ENCODE assay signal across 11 cellular contexts in the genomic region with DNA sequence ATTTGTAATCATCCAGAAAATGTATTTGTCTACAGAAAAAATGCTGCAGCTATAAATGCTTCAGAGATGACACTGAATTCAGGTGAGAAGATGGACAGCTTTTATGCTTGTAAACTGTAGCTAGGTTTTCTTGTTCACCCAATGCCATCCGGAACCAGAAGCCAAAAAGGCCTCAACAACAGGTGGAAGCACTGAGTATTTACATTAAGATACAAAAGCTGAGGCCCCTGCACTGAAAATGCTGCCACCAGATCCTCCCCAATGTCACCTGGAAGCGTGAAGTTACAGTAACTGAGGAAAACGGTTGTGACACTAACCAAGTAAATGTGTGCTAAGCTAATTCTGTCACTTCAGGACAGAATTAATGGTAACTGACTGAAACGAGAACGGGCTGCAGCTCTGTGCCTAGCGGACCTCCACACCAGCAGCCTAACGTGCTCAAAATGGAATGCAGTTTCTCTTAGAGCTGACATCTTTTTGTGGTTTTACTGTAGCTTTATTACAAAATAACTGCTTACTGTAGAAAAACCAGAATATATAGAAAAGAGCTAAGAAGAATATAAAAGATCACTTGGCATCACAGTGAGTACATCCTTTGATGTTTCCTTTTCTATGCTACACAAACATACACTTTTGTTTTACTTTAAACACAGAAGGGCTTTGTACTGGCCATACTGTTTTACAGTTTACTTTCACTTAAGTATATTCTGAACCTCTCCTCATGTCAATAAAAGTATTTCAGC. TPM values are rescaled to one million over a fixed set of nuclear protein-coding genes. Genes with fewer than 3 reads are reported as not detected.
A peak's percentile ranks its signal among the peaks of the same experiment; 100 is the strongest.
DNase-seq lines count a peak whose midpoint lies in the region; ATAC-seq, FAIRE-seq and TF ChIP-seq lines count a peak whose summit lies in the region.
"Had no signal": no experiment of that assay in that cellular context is flagged by ENCODE, and none has a peak within 500 bp of the region (broad histone marks: within the 10 kb centered on the region; RNA-seq: fewer than 3 reads in every experiment).

No MANE protein-coding gene starts in this region.

- FAIRE-seq in urothelium cell line (lab: Jason Lieb, UNC) (no peak), GM12892 (lab: Jason Lieb, UNC) (no peak)

- H3K27me3 Mint-ChIP-seq in activated CD8-positive, alpha-beta memory T cell treated with anti-CD3 and anti-CD28 coated beads, Interleukin-2, amount 10 ng/mL, durations not matched to agents 7 days and 5 days, result no peaks in the 10 kb centered on the region
- no peaks in the 10 kb centered on the region for H3K27me3 Mint-ChIP-seq in stimulated activated memory B cell treated with anti-CD40 and anti-IgM and Interleukin-4, amounts not matched to agents 10 μg/mL and 1 μg/mL and 100 μg/mL, for 72 hours

- H3K9me3 Mint-ChIP-seq in activated CD8-positive, alpha-beta memory T cell treated with anti-CD3 and anti-CD28 coated beads, Interleukin-2, amount 10 ng/mL, durations not matched to agents 7 days and 5 days (ENCODE audit: low read depth), result no peaks in the 10 kb centered on the region
- H3K9me3 Mint-ChIP-seq in stimulated activated memory B cell treated with anti-CD40 and anti-IgM and Interleukin-4, amounts not matched to agents 10 μg/mL and 1 μg/mL and 100 μg/mL, for 72 hours, result no peaks in the 10 kb centered on the region

- ATAC-seq in activated CD8-positive, alpha-beta memory T cell treated with anti-CD3 and anti-CD28 coated beads, Interleukin-2, amount 10 ng/mL, durations not matched to agents 7 days and 5 days, result no peak
- no peak for ATAC-seq in stimulated activated memory B cell treated with anti-CD40 and anti-IgM and Interleukin-4, amounts not matched to agents 10 μg/mL and 1 μg/mL and 100 μg/mL, for 72 hours
- no peak for ATAC-seq in HG02798 (IDR thresholded peaks at IDR 0.05; ENCODE audit: poor library complexity, unreplicated experiment)

- POLR2A ChIA-PET in RWPE1 (lab: Yijun Ruan, JAX; ENCODE audit: low non-redundant PET), result no interaction called here

- no peak for TF ChIP-seq POLR2A in GM12892 (IDR thresholded peaks at IDR 0.05; ENCODE audit: low read depth, low read length)

- peak overlapping the region; percentile 62 for H3K4me3 Mint-ChIP-seq in activated CD8-positive, alpha-beta memory T cell treated with anti-CD3 and anti-CD28 coated beads, Interleukin-2, amount 10 ng/mL, durations not matched to agents 7 days and 5 days
- H3K4me3 Mint-ChIP-seq in stimulated activated memory B cell treated with anti-CD40 and anti-IgM and Interleukin-4, amounts not matched to agents 10 μg/mL and 1 μg/mL and 100 μg/mL, for 72 hours, result no peak overlapping the region

- DNase-seq in activated CD8-positive, alpha-beta memory T cell treated with anti-CD3 and anti-CD28 coated beads, Interleukin-2, amount 10 ng/mL, durations not matched to agents 7 days and 5 days, result no peak
- DNase-seq in activated CD8-positive, alpha-beta memory T cell treated with anti-CD3 and anti-CD28 coated beads, Interleukin-2, amount 50 U/mL, for 4 hours, result no peak
- DNase-seq in RWPE1 (ENCODE audit: low spot score) (no peak), choroid plexus epithelial cell (ENCODE audit: low read depth) (peak; percentile 65), urothelium cell line (ENCODE audit: low spot score) (no peak), GM12892 (ENCODE audit: insufficient read length) (no peak)
- DNase-seq: kidney glomerular epithelial cell, NCI-H1436, Right ventricle myocardium superior had no signal

- H3K4me1 Mint-ChIP-seq in activated CD8-positive, alpha-beta memory T cell treated with anti-CD3 and anti-CD28 coated beads, Interleukin-2, amount 10 ng/mL, durations not matched to agents 7 days and 5 days, result peaks cover 95% of the 10 kb centered on the region
- H3K4me1 Mint-ChIP-seq in stimulated activated memory B cell treated with anti-CD40 and anti-IgM and Interleukin-4, amounts not matched to agents 10 μg/mL and 1 μg/mL and 100 μg/mL, for 72 hours, result peaks cover 75% of the 10 kb centered on the region

- H3K27ac ChIP-seq in RWPE1, result peak overlapping the region; percentile 76

- peak overlapping the region; percentile 91 for H3K27ac Mint-ChIP-seq in activated CD8-positive, alpha-beta memory T cell treated with anti-CD3 and anti-CD28 coated beads, Interleukin-2, amount 10 ng/mL, durations not matched to agents 7 days and 5 days
- H3K27ac Mint-ChIP-seq in stimulated activated memory B cell treated with anti-CD40 and anti-IgM and Interleukin-4, amounts not matched to agents 10 μg/mL and 1 μg/mL and 100 μg/mL, for 72 hours, result peak overlapping the region; percentile 73

- TF ChIP-seq CTCF in RWPE1 (conservative IDR thresholded peaks at IDR 0.05; ENCODE audit: low read depth) (no peak), choroid plexus epithelial cell (conservative IDR thresholded peaks at IDR 0.05; ENCODE audit: low read depth, low read length) (no peak)

- peaks cover 46% of the 10 kb centered on the region for H3K36me3 Mint-ChIP-seq in activated CD8-positive, alpha-beta memory T cell treated with anti-CD3 and anti-CD28 coated beads, Interleukin-2, amount 10 ng/mL, durations not matched to agents 7 days and 5 days
- peaks cover 4% of the 10 kb centered on the region for H3K36me3 Mint-ChIP-seq in stimulated activated memory B cell treated with anti-CD40 and anti-IgM and Interleukin-4, amounts not matched to agents 10 μg/mL and 1 μg/mL and 100 μg/mL, for 72 hours

- H3K4me3 ChIP-seq in choroid plexus epithelial cell (ENCODE audit: low read depth, low read length), result no peak overlapping the region

- CTCF ChIA-PET in activated CD8-positive, alpha-beta memory T cell treated with anti-CD3 and anti-CD28 coated beads, Interleukin-2, amount 10 ng/mL, durations not matched to agents 7 days and 5 days (lab: Charles Lee), result interaction anchor here (0.6 to 20.8 kb wide), 12 partner anchors 11 to 236 kb away, joined by 3 to 244 read pairs (median 6); partner anchors contain the start of gene CHSY1
- CTCF ChIA-PET in RWPE1 (lab: Yijun Ruan, JAX), result interaction anchor here (0.7 kb wide), 1 partner anchor 41 kb away, joined by 3 read pairs; no protein-coding TSS in a partner anchor

RNA-seq across cellular contexts. Expression of gene CHSY1, which starts 7.6 kb away (rescaled TPM):
- total RNA-seq in activated CD8-positive, alpha-beta memory T cell treated with anti-CD3 and anti-CD28 coated beads, Interleukin-2, amount 10 ng/mL, durations not matched to agents 7 days and 5 days, result 10 to 100 TPM; 50.5 to 59.4 TPM
- 11.2 TPM for polyA plus RNA-seq in GM12892 (2012; ENCODE audit: missing spikeins)

RNA-seq across cellular contexts. Expression of gene SELENOS, which starts 33.1 kb away (rescaled TPM):
- total RNA-seq in activated CD8-positive, alpha-beta memory T cell treated with anti-CD3 and anti-CD28 coated beads, Interleukin-2, amount 10 ng/mL, durations not matched to agents 7 days and 5 days, result 10 to 100 TPM; 33.1 to 49.0 TPM
- 30.5 TPM for polyA plus RNA-seq in GM12892 (2012; ENCODE audit: missing spikeins)

RNA-seq across cellular contexts. Expression of gene SNRPA1, which starts 50.8 kb away (rescaled TPM):
- total RNA-seq in activated CD8-positive, alpha-beta memory T cell treated with anti-CD3 and anti-CD28 coated beads, Interleukin-2, amount 10 ng/mL, durations not matched to agents 7 days and 5 days, result 100 to 1,000 TPM; 132 to 151 TPM
- polyA plus RNA-seq in GM12892 (2012; ENCODE audit: missing spikeins), result 119 TPM
